22 cellular contexts compared by ENCODE assay signal in the genomic region with DNA sequence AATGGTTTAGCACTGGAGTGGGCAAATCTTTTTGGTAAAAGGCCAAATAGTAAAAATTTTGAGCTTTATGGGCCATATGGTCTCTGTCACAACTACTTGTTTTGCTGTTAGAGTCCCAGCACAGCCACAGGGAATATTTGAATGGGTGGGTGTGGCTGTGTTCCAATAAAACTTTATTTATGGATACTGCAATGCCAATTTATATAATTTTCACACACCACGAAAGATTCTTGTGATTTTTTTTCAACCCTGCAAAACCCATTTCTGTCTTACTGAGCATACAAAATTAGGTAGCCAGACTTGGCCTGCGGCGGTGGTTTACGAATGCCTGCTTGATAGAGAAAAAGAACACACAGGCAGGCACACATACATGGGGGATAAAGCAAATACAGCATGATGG. TPM values are rescaled to one million over a fixed set of nuclear protein-coding genes. Genes with fewer than 3 reads are reported as not detected.
DNase-seq lines count a peak whose midpoint lies in the region; ATAC-seq and TF ChIP-seq lines count a peak whose summit lies in the region.
"Had no signal": no experiment of that assay in that cellular context is flagged by ENCODE, and none has a peak within 500 bp of the region (broad histone marks: within the 10 kb centered on the region; RNA-seq: fewer than 3 reads in every experiment).

No MANE protein-coding gene starts in this region.

- no peak for TF ChIP-seq CTCF in Panc1 (IDR thresholded peaks at IDR 0.05)
- TF ChIP-seq CTCF in fibroblast of villous mesenchyme (IDR thresholded peaks at IDR 0.05; ENCODE audit: insufficient read depth, low read depth, low read length) = no peak
- no peak for TF ChIP-seq CTCF in psoas muscle (IDR thresholded peaks at IDR 0.05)
- TF ChIP-seq CTCF in BE2C (IDR thresholded peaks at IDR 0.05; ENCODE audit: low read depth, low read length) = no peak

- no peak overlapping the region for H3K27ac ChIP-seq in Panc1 (ENCODE audit: low read length)
- H3K27ac ChIP-seq in psoas muscle = peak overlapping the region; percentile 76
- H3K27ac ChIP-seq: 22Rv1, C4-2B had no signal

- no peaks in the 10 kb centered on the region for H3K9me3 Mint-ChIP-seq in activated CD8-positive, alpha-beta T cell treated with anti-CD3 and anti-CD28 coated beads, Interleukin-2, amount 10 ng/mL, durations not matched to agents 7 days and 5 days (ENCODE audit: insufficient read depth)
- H3K9me3 Mint-ChIP-seq: CD8-positive, alpha-beta memory T cell; T-helper 1 cell treated with Interleukin-12 subunit alpha and Interleukin-12 subunit beta and Interleukin-4 antibody, amounts not matched to agents 30 μg/mL and 1 μg/mL, for 36 hours had no signal

- POLR2A ChIA-PET in Panc1 (lab: Charles Lee) = no interaction called here
- POLR2A ChIA-PET in activated CD8-positive, alpha-beta T cell treated with anti-CD3 and anti-CD28 coated beads, Interleukin-2, amount 10 ng/mL, durations not matched to agents 7 days and 5 days (lab: Charles Lee) = no interaction called here

- no peaks in the 10 kb centered on the region for H3K36me3 Mint-ChIP-seq in activated CD8-positive, alpha-beta T cell treated with anti-CD3 and anti-CD28 coated beads, Interleukin-2, amount 10 ng/mL, durations not matched to agents 7 days and 5 days (ENCODE audit: low read depth)

- CTCF ChIA-PET in Panc1 (lab: Charles Lee) = no interaction called here
- CTCF ChIA-PET in activated CD8-positive, alpha-beta T cell treated with anti-CD3 and anti-CD28 coated beads, Interleukin-2, amount 10 ng/mL, durations not matched to agents 7 days and 5 days (lab: Charles Lee) = interaction anchor here (1.0 to 1.4 kb wide), 3 partner anchors 28 to 188 kb away, joined by 3 read pairs; a partner anchor contains a TSS

- DNase-seq in DMS 273 (lab: John Stamatoyannopoulos, UW; ENCODE audit: unreplicated experiment) (peak; percentile 50), DMS 273 treated with DMSO at 0.1 percent for 48 hours (lab: John Stamatoyannopoulos, UW) (no peak), Panc1 (ENCODE audit: low read depth, low spot score) (no peak), fibroblast of villous mesenchyme (ENCODE audit: low read depth) (peak; percentile 85), psoas muscle (no peak), BE2C (no peak)
- DNase-seq in activated CD8-positive, alpha-beta T cell treated with anti-CD3 and anti-CD28 coated beads, Interleukin-2, amount 10 ng/mL, durations not matched to agents 7 days and 5 days = no peak
- DNase-seq: AML-193; Calu3; CD8-positive, alpha-beta memory T cell; EL; KBM-7; NCI-H1092 treated with DMSO at 0.1 percent for 48 hours; NCI-H1436 treated with DMSO at 0.1 percent for 48 hours; NCI-H2029 treated with DMSO at 0.1 percent for 48 hours; NCI-H526; Right ventricle myocardium superior had no signal

- TSS peak; percentile 84 for BruUV-seq in Panc1 (replicated peaks; lab: Mats Ljungman, UMichigan)

- intact Hi-C loops in Panc1 (cut with micrococcal nuclease; ENCODE audit: unreplicated experiment) (no loop called here), psoas muscle (cut with DNase I) (no loop called here)

- H3K36me3 ChIP-seq in Panc1 (ENCODE audit: control insufficient read depth, insufficient read depth, low read length) = no peaks in the 10 kb centered on the region
- peaks cover 0 to 11% of the 10 kb centered on the region in 2 donors for H3K36me3 ChIP-seq in psoas muscle (ENCODE audit: insufficient read depth in 1 of 2, low read depth in 1 of 2)
- H3K36me3 ChIP-seq in BE2C = peaks cover 9% of the 10 kb centered on the region

- in situ Hi-C loops in Panc1 (cut with HindIII; ENCODE audit: low pct_unique_long_range_greater_than_20kb, low sequenced_read_pairs) = no loop called here

- H3K9me3 ChIP-seq in Panc1 (ENCODE audit: control insufficient read depth, insufficient read depth, low read depth, low read length) (no peaks in the 10 kb centered on the region), psoas muscle (no peaks in the 10 kb centered on the region), BE2C (no peaks in the 10 kb centered on the region)

- H3K27me3 ChIP-seq in Panc1 (ENCODE audit: control insufficient read depth, insufficient read depth, low read length) (no peaks in the 10 kb centered on the region), psoas muscle (ENCODE audit: insufficient read depth in 3 of 3, low read length in 2 of 3) (no peaks in the 10 kb centered on the region), BE2C (no peaks in the 10 kb centered on the region)

- H3K4me3 ChIP-seq in Panc1 (ENCODE audit: low read depth in 2 of 2, low read length in 2 of 2) (no peak overlapping the region), fibroblast of villous mesenchyme (ENCODE audit: low read depth, low read length) (no peak overlapping the region), psoas muscle (no peak overlapping the region), BE2C (ENCODE audit: low read depth, low read length) (no peak overlapping the region)

- no peaks in the 10 kb centered on the region for H3K4me1 Mint-ChIP-seq in activated CD8-positive, alpha-beta T cell treated with anti-CD3 and anti-CD28 coated beads, Interleukin-2, amount 10 ng/mL, durations not matched to agents 7 days and 5 days (ENCODE audit: low read depth)
- H3K4me1 Mint-ChIP-seq: CD8-positive, alpha-beta memory T cell had no signal

- ATAC-seq in Panc1 (no peak), psoas muscle (no peak), HG03159 (IDR thresholded peaks at IDR 0.05; ENCODE audit: unreplicated experiment) (no peak)
- ATAC-seq in activated CD8-positive, alpha-beta T cell treated with anti-CD3 and anti-CD28 coated beads, Interleukin-2, amount 10 ng/mL, durations not matched to agents 7 days and 5 days = no peak
- ATAC-seq: HCT116 had no signal

- no peak overlapping the region for H3K27ac Mint-ChIP-seq in activated CD8-positive, alpha-beta T cell treated with anti-CD3 and anti-CD28 coated beads, Interleukin-2, amount 10 ng/mL, durations not matched to agents 7 days and 5 days
- H3K27ac Mint-ChIP-seq: T-helper 1 cell treated with Interleukin-12 subunit alpha and Interleukin-12 subunit beta and Interleukin-4 antibody, amounts not matched to agents 30 μg/mL and 1 μg/mL, for 36 hours had no signal

- H3K4me3 Mint-ChIP-seq in activated CD8-positive, alpha-beta T cell treated with anti-CD3 and anti-CD28 coated beads, Interleukin-2, amount 10 ng/mL, durations not matched to agents 7 days and 5 days = no peak overlapping the region
- H3K4me3 Mint-ChIP-seq: CD8-positive, alpha-beta memory T cell; T-helper 1 cell treated with Interleukin-12 subunit alpha and Interleukin-12 subunit beta and Interleukin-4 antibody, amounts not matched to agents 30 μg/mL and 1 μg/mL, for 36 hours had no signal

- H3K27me3 Mint-ChIP-seq in activated CD8-positive, alpha-beta T cell treated with anti-CD3 and anti-CD28 coated beads, Interleukin-2, amount 10 ng/mL, durations not matched to agents 7 days and 5 days (ENCODE audit: low read depth) = no peaks in the 10 kb centered on the region

- WGBS in psoas muscle, 3 donors = 66 to 86% (median 72%) methylated on average over 4 of the region's 4 CpGs

- no peaks in the 10 kb centered on the region for H3K4me1 ChIP-seq in Panc1 (ENCODE audit: control insufficient read depth, insufficient read depth, low read length)
- H3K4me1 ChIP-seq in psoas muscle = peaks cover 17% of the 10 kb centered on the region
- no peaks in the 10 kb centered on the region for H3K4me1 ChIP-seq in BE2C

RNA-seq across cellular contexts. Expression of a gene that starts 28.3 kb away (rescaled TPM):
- total RNA-seq in Panc1 (2021; ENCODE audit: unreplicated experiment) (22.3 TPM), fibroblast of villous mesenchyme (14.5 and 16.4 TPM in 2 replicates), psoas muscle (10 to 100 TPM; 11.4 to 21.2 (median 15.5) TPM)
- 15.1 TPM for polyA plus RNA-seq in Panc1 (2012; ENCODE audit: insufficient read length)
- 10 to 100 TPM; 11.0 to 29.7 (median 12.7) TPM for polyA plus RNA-seq in psoas muscle
- 1 to 10 TPM; 7.6 to 8.2 TPM for total RNA-seq in activated CD8-positive, alpha-beta T cell treated with anti-CD3 and anti-CD28 coated beads, Interleukin-2, amount 10 ng/mL, durations not matched to agents 7 days and 5 days
- 15.7 TPM for polyA plus RNA-seq in BE2C (2012; ENCODE audit: insufficient read depth, insufficient read length, low read depth)

RNA-seq across cellular contexts. Expression of a gene that starts 52.6 kb away (rescaled TPM):
- total RNA-seq in Panc1 (2021; ENCODE audit: unreplicated experiment) = 71.8 TPM
- polyA plus RNA-seq in Panc1 (2012; ENCODE audit: insufficient read length) = 81.8 TPM
- 9.0 and 11.7 TPM in 2 replicates for total RNA-seq in fibroblast of villous mesenchyme
- 1 to 10 TPM; 3.3 to 4.8 (median 3.9) TPM for total RNA-seq in psoas muscle
- 1 to 10 TPM; 1.4 to 4.3 (median 1.6) TPM for polyA plus RNA-seq in psoas muscle
- 100 to 1,000 TPM; 145 to 154 TPM for total RNA-seq in activated CD8-positive, alpha-beta T cell treated with anti-CD3 and anti-CD28 coated beads, Interleukin-2, amount 10 ng/mL, durations not matched to agents 7 days and 5 days
- 7.0 TPM for polyA plus RNA-seq in BE2C (2012; ENCODE audit: insufficient read depth, insufficient read length, low read depth)

Comparison
In these comparisons a context has a peak if more than half of its experiments do, and no peak if none do; other contexts are left out.
1. DNase-seq: peak in DMS 273 (single experiment) and fibroblast of villous mesenchyme (single experiment); none in DMS 273 treated with DMSO at 0.1 percent for 48 hours (single experiment), Panc1 (single experiment), psoas muscle (0 of 2), activated CD8-positive, alpha-beta T cell treated with anti-CD3 and anti-CD28 coated beads, Interleukin-2, amount 10 ng/mL, durations not matched to agents 7 days and 5 days (single experiment) and BE2C (single experiment).